31 cellular contexts compared by ENCODE assay signal in genomic region chr5:51665295-51665593, GRCh38.
"Had no signal": no experiment of that assay in that cellular context is flagged by ENCODE, and none has a peak within 500 bp of the region (broad histone marks: within the 10 kb centered on the region; RNA-seq: fewer than 3 reads in every experiment).

No MANE protein-coding gene starts in this region.

- H3K27me3 ChIP-seq: adrenal gland, body of pancreas, breast epithelium, MG63, SJSA1 had no signal

- H3K4me3 ChIP-seq: adrenal gland, body of pancreas, breast epithelium, MG63, SJSA1 had no signal

- H3K27ac ChIP-seq: adrenal gland, body of pancreas, breast epithelium, SJSA1, WERI-Rb-1 had no signal

- H3K4me1 ChIP-seq: adrenal gland, body of pancreas, breast epithelium had no signal

- DNase-seq: activated CD4-positive, alpha-beta T cell treated with anti-CD3 and anti-CD28 coated beads, Interleukin-2, amount 10 ng/mL, durations not matched to agents 7 days and 5 days; activated CD4-positive, alpha-beta T cell treated with anti-CD3 and anti-CD28 coated beads, Interleukin-2, amount 50 U/mL, for 48 hours; activated CD4-positive, CD25-positive, alpha-beta regulatory T cell; activated CD8-positive, alpha-beta T cell treated with anti-CD3 and anti-CD28 coated beads, Interleukin-2, amount 10 ng/mL, durations not matched to agents 7 days and 5 days; activated gamma-delta T cell treated with Interleukin-2 at 50 U/mL for 16 hours; activated naive CD4-positive, alpha-beta T cell treated with anti-CD3 and anti-CD28 coated beads for 36 hours; activated T-cell treated with anti-CD3 and anti-CD28 coated beads, Interleukin-2, amount 50 U/mL, for 24 hours; adrenal gland; body of pancreas; Karpas-422; KBM-7; MG63; NCI-H1048; NCI-H1105 treated with DMSO at 0.1 percent for 48 hours; NCI-H1436; NCI-H1694; NCI-H1930; NCI-H2081 treated with DMSO at 0.1 percent for 48 hours; NCI-H345; NCI-H524 treated with DMSO at 0.1 percent for 48 hours; RPMI8226; SHP77 treated with DMSO at 0.1 percent for 48 hours; SW 1271; T-helper 1 cell; T-helper 2 cell; T1000; WERI-Rb-1 had no signal

- ATAC-seq: activated CD8-positive, alpha-beta T cell treated with anti-CD3 and anti-CD28 coated beads, Interleukin-2, amount 10 ng/mL, durations not matched to agents 7 days and 5 days; activated naive CD4-positive, alpha-beta T cell treated with anti-CD3 and anti-CD28 coated beads, Interleukin-2, amount 50 U/mL, for 72 hours; body of pancreas; Panc1 had no signal

- H3K36me3 ChIP-seq: adrenal gland, breast epithelium, MG63, SJSA1, WERI-Rb-1 had no signal

- H3K9me3 ChIP-seq: adrenal gland, body of pancreas, breast epithelium, MG63, SJSA1 had no signal
